1 cellular context compared by ENCODE assay signal in the genomic region with DNA sequence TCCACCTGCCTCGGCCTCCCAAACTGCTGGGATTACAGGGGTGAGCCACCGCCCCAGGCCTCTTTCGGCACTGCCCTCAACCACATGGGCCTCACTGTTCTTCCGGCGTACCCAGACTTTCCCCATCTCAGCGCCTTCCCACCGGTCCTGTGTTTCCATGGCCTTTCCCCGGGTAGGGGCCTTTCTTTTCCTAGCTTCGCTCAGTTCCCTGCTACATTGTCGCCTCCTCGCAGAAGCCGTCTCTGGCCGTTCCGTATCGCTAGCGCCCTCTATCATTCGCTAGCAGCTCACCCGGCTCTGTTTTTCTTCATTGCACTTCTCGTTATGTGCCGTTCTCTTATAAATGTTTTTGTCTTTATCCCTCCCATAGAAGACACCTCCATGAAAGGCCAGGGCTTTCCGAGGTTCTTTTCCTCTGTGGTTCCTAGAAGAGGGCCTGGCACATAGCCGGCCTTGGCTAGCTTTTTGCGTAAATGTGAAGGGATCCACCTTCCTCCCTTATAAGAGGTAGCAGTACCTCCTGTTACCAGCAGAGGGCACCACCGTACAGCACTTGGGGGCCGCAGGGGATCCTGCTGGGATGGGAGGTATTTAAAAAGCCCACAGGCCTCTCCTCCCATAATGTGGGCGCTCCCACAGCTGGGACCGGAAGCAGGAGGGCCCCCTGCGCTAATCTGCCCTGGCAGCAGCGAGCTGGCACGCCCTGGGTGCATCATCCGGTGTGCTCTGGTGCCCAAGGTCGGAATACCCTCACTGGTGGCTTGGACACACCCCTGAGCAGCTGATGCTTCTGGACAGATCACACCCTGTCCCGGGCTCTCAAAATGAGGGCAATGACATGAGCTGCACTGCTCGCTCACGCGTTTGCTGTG.
TF ChIP-seq lines count a peak whose summit lies in the region.

No MANE protein-coding gene starts in this region.

TF ChIP-seq in K562, 482 proteins besides CTCF, POLR2A, EP300 and RAD21 (continues in another document):
- TF ChIP-seq HNRNPLL (IDR thresholded peaks at IDR 0.05; ENCODE audit: low read depth, low read length, poor library complexity, severe bottlenecking), result peak; percentile 20
- TF ChIP-seq ARNT (IDR thresholded peaks at IDR 0.05), result peak; percentile 73 to 83; a peak in 2 of 4 replicates
- peak; percentile 84 for TF ChIP-seq NBN (IDR thresholded peaks at IDR 0.05; ENCODE audit: low read depth)
- TF ChIP-seq PTRF (tag; IDR thresholded peaks at IDR 0.05), result no peak
- TF ChIP-seq, protein P1, sequence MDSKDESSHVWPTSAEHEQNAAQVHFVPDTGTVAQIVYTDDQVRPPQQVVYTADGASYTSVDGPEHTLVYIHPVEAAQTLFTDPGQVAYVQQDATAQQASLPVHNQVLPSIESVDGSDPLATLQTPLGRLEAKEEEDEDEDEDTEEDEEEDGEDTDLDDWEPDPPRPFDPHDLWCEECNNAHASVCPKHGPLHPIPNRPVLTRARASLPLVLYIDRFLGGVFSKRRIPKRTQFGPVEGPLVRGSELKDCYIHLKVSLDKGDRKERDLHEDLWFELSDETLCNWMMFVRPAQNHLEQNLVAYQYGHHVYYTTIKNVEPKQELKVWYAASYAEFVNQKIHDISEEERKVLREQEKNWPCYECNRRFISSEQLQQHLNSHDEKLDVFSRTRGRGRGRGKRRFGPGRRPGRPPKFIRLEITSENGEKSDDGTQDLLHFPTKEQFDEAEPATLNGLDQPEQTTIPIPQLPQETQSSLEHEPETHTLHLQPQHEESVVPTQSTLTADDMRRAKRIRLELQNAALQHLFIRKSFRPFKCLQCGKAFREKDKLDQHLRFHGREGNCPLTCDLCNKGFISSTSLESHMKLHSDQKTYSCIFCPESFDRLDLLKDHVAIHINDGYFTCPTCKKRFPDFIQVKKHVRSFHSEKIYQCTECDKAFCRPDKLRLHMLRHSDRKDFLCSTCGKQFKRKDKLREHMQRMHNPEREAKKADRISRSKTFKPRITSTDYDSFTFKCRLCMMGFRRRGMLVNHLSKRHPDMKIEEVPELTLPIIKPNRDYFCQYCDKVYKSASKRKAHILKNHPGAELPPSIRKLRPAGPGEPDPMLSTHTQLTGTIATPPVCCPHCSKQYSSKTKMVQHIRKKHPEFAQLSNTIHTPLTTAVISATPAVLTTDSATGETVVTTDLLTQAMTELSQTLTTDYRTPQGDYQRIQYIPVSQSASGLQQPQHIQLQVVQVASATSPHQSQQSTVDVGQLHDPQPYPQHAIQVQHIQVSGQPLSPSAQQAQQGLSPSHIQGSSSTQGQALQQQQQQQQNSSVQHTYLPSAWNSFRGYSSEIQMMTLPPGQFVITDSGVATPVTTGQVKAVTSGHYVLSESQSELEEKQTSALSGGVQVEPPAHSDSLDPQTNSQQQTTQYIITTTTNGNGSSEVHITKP (IDR thresholded peaks at IDR 0.05; ENCODE audit: partially characterized antibody), result peak; percentile 74
- TF ChIP-seq OTX1 (CRISPR knock-in tag; IDR thresholded peaks at IDR 0.05), result 0 out of 2 replicates have a peak, but pooled peaks have one; percentile 44
- TF ChIP-seq, protein P2, sequence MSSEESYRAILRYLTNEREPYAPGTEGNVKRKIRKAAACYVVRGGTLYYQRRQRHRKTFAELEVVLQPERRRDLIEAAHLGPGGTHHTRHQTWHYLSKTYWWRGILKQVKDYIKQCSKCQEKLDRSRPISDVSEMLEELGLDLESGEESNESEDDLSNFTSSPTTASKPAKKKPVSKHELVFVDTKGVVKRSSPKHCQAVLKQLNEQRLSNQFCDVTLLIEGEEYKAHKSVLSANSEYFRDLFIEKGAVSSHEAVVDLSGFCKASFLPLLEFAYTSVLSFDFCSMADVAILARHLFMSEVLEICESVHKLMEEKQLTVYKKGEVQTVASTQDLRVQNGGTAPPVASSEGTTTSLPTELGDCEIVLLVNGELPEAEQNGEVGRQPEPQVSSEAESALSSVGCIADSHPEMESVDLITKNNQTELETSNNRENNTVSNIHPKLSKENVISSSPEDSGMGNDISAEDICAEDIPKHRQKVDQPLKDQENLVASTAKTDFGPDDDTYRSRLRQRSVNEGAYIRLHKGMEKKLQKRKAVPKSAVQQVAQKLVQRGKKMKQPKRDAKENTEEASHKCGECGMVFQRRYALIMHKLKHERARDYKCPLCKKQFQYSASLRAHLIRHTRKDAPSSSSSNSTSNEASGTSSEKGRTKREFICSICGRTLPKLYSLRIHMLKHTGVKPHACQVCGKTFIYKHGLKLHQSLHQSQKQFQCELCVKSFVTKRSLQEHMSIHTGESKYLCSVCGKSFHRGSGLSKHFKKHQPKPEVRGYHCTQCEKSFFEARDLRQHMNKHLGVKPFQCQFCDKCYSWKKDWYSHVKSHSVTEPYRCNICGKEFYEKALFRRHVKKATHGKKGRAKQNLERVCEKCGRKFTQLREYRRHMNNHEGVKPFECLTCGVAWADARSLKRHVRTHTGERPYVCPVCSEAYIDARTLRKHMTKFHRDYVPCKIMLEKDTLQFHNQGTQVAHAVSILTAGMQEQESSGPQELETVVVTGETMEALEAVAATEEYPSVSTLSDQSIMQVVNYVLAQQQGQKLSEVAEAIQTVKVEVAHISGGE (CRISPR knock-in tag; IDR thresholded peaks at IDR 0.05), result peak in 1 of 3 experiments; percentile 53; a peak in 2 of 6 replicates
- peak; percentile 36; the same call in 1 of the 2 replicates for TF ChIP-seq L3MBTL2 (IDR thresholded peaks at IDR 0.05)
- TF ChIP-seq ZNF12 (CRISPR knock-in tag; IDR thresholded peaks at IDR 0.05), result peak; percentile 75
- TF ChIP-seq, protein P3, sequence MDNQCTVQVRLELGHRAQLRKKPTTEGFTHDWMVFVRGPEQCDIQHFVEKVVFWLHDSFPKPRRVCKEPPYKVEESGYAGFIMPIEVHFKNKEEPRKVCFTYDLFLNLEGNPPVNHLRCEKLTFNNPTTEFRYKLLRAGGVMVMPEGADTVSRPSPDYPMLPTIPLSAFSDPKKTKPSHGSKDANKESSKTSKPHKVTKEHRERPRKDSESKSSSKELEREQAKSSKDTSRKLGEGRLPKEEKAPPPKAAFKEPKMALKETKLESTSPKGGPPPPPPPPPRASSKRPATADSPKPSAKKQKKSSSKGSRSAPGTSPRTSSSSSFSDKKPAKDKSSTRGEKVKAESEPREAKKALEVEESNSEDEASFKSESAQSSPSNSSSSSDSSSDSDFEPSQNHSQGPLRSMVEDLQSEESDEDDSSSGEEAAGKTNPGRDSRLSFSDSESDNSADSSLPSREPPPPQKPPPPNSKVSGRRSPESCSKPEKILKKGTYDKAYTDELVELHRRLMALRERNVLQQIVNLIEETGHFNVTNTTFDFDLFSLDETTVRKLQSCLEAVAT (IDR thresholded peaks at IDR 0.05), result peak in 1 of 2 experiments; percentile 77; a peak in 2 of 4 replicates
- no peak for TF ChIP-seq GATA2 (CRISPR knock-in tag; IDR thresholded peaks at IDR 0.05)
- TF ChIP-seq TCF7L2 (IDR thresholded peaks at IDR 0.05; ENCODE audit: low read depth, low read length), result no peak
- TF ChIP-seq CCAR2 (IDR thresholded peaks at IDR 0.05; ENCODE audit: low read depth, low read length), result no peak
- no peak for TF ChIP-seq MEIS2 (IDR thresholded peaks at IDR 0.05; ENCODE audit: partially characterized antibody)
- TF ChIP-seq MTA3 (IDR thresholded peaks at IDR 0.05; ENCODE audit: borderline replicate concordance), result 0 out of 2 replicates have a peak, but pooled peaks have one; percentile 31
- TF ChIP-seq ATF1 (CRISPR knock-in tag; IDR thresholded peaks at IDR 0.05), result no peak
- peak; percentile 47 for TF ChIP-seq ATF1 (tag; IDR thresholded peaks at IDR 0.05)
- 0 out of 4 replicates have a peak, but pooled peaks of 1 of the 2 experiments have one; percentile 4 for TF ChIP-seq RCOR1 (IDR thresholded peaks at IDR 0.05; ENCODE audit: borderline replicate concordance in 1 of 2, low read depth in 2 of 2, low read length in 2 of 2)
- TF ChIP-seq, protein P4, sequence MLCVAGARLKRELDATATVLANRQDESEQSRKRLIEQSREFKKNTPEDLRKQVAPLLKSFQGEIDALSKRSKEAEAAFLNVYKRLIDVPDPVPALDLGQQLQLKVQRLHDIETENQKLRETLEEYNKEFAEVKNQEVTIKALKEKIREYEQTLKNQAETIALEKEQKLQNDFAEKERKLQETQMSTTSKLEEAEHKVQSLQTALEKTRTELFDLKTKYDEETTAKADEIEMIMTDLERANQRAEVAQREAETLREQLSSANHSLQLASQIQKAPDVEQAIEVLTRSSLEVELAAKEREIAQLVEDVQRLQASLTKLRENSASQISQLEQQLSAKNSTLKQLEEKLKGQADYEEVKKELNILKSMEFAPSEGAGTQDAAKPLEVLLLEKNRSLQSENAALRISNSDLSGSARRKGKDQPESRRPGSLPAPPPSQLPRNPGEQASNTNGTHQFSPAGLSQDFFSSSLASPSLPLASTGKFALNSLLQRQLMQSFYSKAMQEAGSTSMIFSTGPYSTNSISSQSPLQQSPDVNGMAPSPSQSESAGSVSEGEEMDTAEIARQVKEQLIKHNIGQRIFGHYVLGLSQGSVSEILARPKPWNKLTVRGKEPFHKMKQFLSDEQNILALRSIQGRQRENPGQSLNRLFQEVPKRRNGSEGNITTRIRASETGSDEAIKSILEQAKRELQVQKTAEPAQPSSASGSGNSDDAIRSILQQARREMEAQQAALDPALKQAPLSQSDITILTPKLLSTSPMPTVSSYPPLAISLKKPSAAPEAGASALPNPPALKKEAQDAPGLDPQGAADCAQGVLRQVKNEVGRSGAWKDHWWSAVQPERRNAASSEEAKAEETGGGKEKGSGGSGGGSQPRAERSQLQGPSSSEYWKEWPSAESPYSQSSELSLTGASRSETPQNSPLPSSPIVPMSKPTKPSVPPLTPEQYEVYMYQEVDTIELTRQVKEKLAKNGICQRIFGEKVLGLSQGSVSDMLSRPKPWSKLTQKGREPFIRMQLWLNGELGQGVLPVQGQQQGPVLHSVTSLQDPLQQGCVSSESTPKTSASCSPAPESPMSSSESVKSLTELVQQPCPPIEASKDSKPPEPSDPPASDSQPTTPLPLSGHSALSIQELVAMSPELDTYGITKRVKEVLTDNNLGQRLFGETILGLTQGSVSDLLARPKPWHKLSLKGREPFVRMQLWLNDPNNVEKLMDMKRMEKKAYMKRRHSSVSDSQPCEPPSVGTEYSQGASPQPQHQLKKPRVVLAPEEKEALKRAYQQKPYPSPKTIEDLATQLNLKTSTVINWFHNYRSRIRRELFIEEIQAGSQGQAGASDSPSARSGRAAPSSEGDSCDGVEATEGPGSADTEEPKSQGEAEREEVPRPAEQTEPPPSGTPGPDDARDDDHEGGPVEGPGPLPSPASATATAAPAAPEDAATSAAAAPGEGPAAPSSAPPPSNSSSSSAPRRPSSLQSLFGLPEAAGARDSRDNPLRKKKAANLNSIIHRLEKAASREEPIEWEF (CRISPR knock-in tag; IDR thresholded peaks at IDR 0.05), result no peak
- peak; percentile 69 for TF ChIP-seq ATF7 (IDR thresholded peaks at IDR 0.05)
- TF ChIP-seq NRF1 (conservative IDR thresholded peaks at IDR 0.05 in 1 of 2, IDR thresholded peaks at IDR 0.05 in 1 of 2), result peak in 1 of 2 experiments; percentile 23; a peak in 1 of 4 replicates
- TF ChIP-seq TRIM28 (IDR thresholded peaks at IDR 0.05), result peak; percentile 60; the same call in 1 of the 2 replicates
- 0 out of 2 replicates have a peak, but pooled peaks have one; percentile 15 for TF ChIP-seq ERF (CRISPR knock-in tag; IDR thresholded peaks at IDR 0.05)
- TF ChIP-seq, protein P5, sequence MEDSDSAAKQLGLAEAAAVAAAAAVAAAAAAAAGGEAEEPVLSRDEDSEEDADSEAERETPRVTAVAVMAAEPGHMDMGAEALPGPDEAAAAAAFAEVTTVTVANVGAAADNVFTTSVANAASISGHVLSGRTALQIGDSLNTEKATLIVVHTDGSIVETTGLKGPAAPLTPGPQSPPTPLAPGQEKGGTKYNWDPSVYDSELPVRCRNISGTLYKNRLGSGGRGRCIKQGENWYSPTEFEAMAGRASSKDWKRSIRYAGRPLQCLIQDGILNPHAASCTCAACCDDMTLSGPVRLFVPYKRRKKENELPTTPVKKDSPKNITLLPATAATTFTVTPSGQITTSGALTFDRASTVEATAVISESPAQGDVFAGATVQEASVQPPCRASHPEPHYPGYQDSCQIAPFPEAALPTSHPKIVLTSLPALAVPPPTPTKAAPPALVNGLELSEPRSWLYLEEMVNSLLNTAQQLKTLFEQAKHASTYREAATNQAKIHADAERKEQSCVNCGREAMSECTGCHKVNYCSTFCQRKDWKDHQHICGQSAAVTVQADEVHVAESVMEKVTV (CRISPR knock-in tag; IDR thresholded peaks at IDR 0.05), result peak; percentile 96
- TF ChIP-seq, protein P6, sequence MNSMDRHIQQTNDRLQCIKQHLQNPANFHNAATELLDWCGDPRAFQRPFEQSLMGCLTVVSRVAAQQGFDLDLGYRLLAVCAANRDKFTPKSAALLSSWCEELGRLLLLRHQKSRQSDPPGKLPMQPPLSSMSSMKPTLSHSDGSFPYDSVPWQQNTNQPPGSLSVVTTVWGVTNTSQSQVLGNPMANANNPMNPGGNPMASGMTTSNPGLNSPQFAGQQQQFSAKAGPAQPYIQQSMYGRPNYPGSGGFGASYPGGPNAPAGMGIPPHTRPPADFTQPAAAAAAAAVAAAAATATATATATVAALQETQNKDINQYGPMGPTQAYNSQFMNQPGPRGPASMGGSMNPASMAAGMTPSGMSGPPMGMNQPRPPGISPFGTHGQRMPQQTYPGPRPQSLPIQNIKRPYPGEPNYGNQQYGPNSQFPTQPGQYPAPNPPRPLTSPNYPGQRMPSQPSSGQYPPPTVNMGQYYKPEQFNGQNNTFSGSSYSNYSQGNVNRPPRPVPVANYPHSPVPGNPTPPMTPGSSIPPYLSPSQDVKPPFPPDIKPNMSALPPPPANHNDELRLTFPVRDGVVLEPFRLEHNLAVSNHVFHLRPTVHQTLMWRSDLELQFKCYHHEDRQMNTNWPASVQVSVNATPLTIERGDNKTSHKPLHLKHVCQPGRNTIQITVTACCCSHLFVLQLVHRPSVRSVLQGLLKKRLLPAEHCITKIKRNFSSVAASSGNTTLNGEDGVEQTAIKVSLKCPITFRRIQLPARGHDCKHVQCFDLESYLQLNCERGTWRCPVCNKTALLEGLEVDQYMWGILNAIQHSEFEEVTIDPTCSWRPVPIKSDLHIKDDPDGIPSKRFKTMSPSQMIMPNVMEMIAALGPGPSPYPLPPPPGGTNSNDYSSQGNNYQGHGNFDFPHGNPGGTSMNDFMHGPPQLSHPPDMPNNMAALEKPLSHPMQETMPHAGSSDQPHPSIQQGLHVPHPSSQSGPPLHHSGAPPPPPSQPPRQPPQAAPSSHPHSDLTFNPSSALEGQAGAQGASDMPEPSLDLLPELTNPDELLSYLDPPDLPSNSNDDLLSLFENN (IDR thresholded peaks at IDR 0.05; ENCODE audit: low read depth in 2 of 2, low read length in 2 of 2), result 0 out of 4 replicates have a peak, but pooled peaks of 1 of the 2 experiments have one; percentile 16
- TF ChIP-seq CC2D1A (IDR thresholded peaks at IDR 0.05), result peak; percentile 95
- TF ChIP-seq TEAD4 (IDR thresholded peaks at IDR 0.05; ENCODE audit: low read length), result no peak
- no peak for TF ChIP-seq TEAD4 (CRISPR knock-in tag; IDR thresholded peaks at IDR 0.05; ENCODE audit: borderline replicate concordance)
- TF ChIP-seq ZNF3 (CRISPR knock-in tag; IDR thresholded peaks at IDR 0.05), result no peak
- TF ChIP-seq ADNP (tag; IDR thresholded peaks at IDR 0.05), result 0 out of 2 replicates have a peak, but pooled peaks have one; percentile 5
- no peak for TF ChIP-seq ZNF124 (CRISPR knock-in tag; IDR thresholded peaks at IDR 0.05)
- TF ChIP-seq SMARCA5 (IDR thresholded peaks at IDR 0.05), result peak; percentile 59; the same call in 1 of the 2 replicates
- TF ChIP-seq, protein P7, sequence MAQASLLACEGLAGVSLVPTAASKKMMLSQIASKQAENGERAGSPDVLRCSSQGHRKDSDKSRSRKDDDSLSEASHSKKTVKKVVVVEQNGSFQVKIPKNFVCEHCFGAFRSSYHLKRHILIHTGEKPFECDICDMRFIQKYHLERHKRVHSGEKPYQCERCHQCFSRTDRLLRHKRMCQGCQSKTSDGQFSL (CRISPR knock-in tag; IDR thresholded peaks at IDR 0.05), result peak; percentile 28; the same call in 1 of the 2 replicates
- TF ChIP-seq, protein P7 (tag; IDR thresholded peaks at IDR 0.05), result no peak
- peak; percentile 24 for TF ChIP-seq RBM39 (optimal IDR thresholded peaks at IDR 0.05; ENCODE audit: low read depth, low read length)
- no peak for TF ChIP-seq ZFPM2 (CRISPR knock-in tag; IDR thresholded peaks at IDR 0.05)
